ENCODE assay signal across 20 cellular contexts in genomic region chr10:62792261-62792660, GRCh38. TPM values are rescaled to one million over a fixed set of nuclear protein-coding genes. Genes with fewer than 3 reads are reported as not detected.
DNase-seq lines count a peak whose midpoint lies in the region; ATAC-seq, FAIRE-seq and TF ChIP-seq lines count a peak whose summit lies in the region.
"Had no signal": no experiment of that assay in that cellular context is flagged by ENCODE, and none has a peak within 500 bp of the region (broad histone marks: within the 10 kb centered on the region; RNA-seq: fewer than 3 reads in every experiment).

No MANE protein-coding gene starts in this region.

- in situ Hi-C loops in K562 (cut with MboI) = no loop called here

- no peak for TF ChIP-seq EP300 in K562 (IDR thresholded peaks at IDR 0.05; ENCODE audit: low read length)

- TF ChIP-seq RAD21 in K562 (CRISPR knock-in tag; conservative IDR thresholded peaks at IDR 0.05 in 1 of 2, IDR thresholded peaks at IDR 0.05 in 1 of 2) = no peak

- BruUV-seq in K562 (replicated peaks; lab: Mats Ljungman, UMichigan) = no TSS peak

- FAIRE-seq in K562 (lab: Jason Lieb, UNC) = no peak
- FAIRE-seq: A549, D721Med, G401.6, GM12891, GM18507 had no signal

- DNase-seq in left ventricle myocardium inferior (no peak), right atrium auricular region (ENCODE audit: low spot score) (no peak), K562 (ENCODE audit: extremely low read depth in 1 of 4, low spot score in 3 of 4) (no peak), NCI-H1436 treated with DMSO at 0.1 percent for 48 hours (lab: John Stamatoyannopoulos, UW) (no peak)
- DNase-seq: AML-193; Caco-2; Calu3; CD4-positive, alpha-beta T cell; CD8-positive, alpha-beta T cell; DMS79 treated with DMSO at 0.1 percent for 48 hours; GF-D8 had no signal

- intact Hi-C loops in left ventricle myocardium inferior (cut with micrococcal nuclease) (no loop called here), K562 (cut with micrococcal nuclease) (no loop called here)

- H2AFZ ChIP-seq in K562 (ENCODE audit: low read depth, low read length) = no peak overlapping the region

- no peaks in the 10 kb centered on the region for H3K9me1 ChIP-seq in K562 (ENCODE audit: control insufficient read depth, insufficient read depth, low read length)

- H4K20me1 ChIP-seq in K562 (replicated peaks; ENCODE audit: control insufficient read depth, insufficient read depth, low read length) = no peaks in the 10 kb centered on the region
- H4K20me1 ChIP-seq: BLaER1 treated with 17β-estradiol and CSF1 and Interleukin-3, amounts not matched to agents 10 nM and 100 nM had no signal

- WGBS in K562 (ENCODE audit: insufficient coverage, low coverage, missing lambda C conversion rate) = 0% methylated on average over 5 of the region's 5 CpGs

- no peaks in the 10 kb centered on the region for H3K79me2 ChIP-seq in K562 (ENCODE audit: control insufficient read depth, insufficient read depth, low read length)

- TF ChIP-seq POLR2A in K562 (conservative IDR thresholded peaks at IDR 0.05) = no peak

- H3K27me3 ChIP-seq in left ventricle myocardium inferior (ENCODE audit: low read depth) = no peaks in the 10 kb centered on the region
- H3K27me3 ChIP-seq in right atrium auricular region = no peaks in the 10 kb centered on the region
- peaks cover 10 to 32% of the 10 kb centered on the region in 2 experiments; a peak in 4 of 5 replicates for H3K27me3 ChIP-seq in K562 (ENCODE audit: control insufficient read depth in 2 of 2, insufficient read depth in 2 of 2, low read length in 2 of 2)
- H3K27me3 ChIP-seq: BLaER1 treated with 17β-estradiol and CSF1 and Interleukin-3, amounts not matched to agents 10 nM and 100 nM had no signal

- H3K9me3 ChIP-seq in left ventricle myocardium inferior (replicated peaks) (peaks cover 6% of the 10 kb centered on the region), right atrium auricular region (no peaks in the 10 kb centered on the region), HEK293 (ENCODE audit: control insufficient read depth, insufficient read depth, low read depth, low read length) (no peaks in the 10 kb centered on the region), K562 (replicated peaks; ENCODE audit: control insufficient read depth, insufficient read depth, low read depth, low read length) (no peaks in the 10 kb centered on the region)
- H3K9me3 ChIP-seq: A549, Caco-2 had no signal

- POLR2A ChIA-PET in HEK293 (lab: Yijun Ruan, JAX) = no interaction called here
- POLR2A ChIA-PET in K562 (lab: Yijun Ruan, JAX) = interaction anchor here (1.2 kb wide), 1 partner anchor 10 kb away, joined by 4 read pairs; no protein-coding TSS in a partner anchor

- no peak overlapping the region for H3K4me2 ChIP-seq in K562 (ENCODE audit: insufficient read depth, low read length)
- H3K4me2 ChIP-seq: A549; BLaER1 treated with 17β-estradiol and CSF1 and Interleukin-3, amounts not matched to agents 10 nM and 100 nM had no signal

- H3K36me3 ChIP-seq in left ventricle myocardium inferior (no peaks in the 10 kb centered on the region), right atrium auricular region (no peaks in the 10 kb centered on the region), HEK293 (ENCODE audit: control insufficient read depth in 2 of 2, insufficient read depth in 1 of 2, low read length in 2 of 2) (no peaks in the 10 kb centered on the region), K562 (ENCODE audit: control insufficient read depth, insufficient read depth, low read length) (no peaks in the 10 kb centered on the region)
- H3K36me3 ChIP-seq: BLaER1 treated with 17β-estradiol and CSF1 and Interleukin-3, amounts not matched to agents 10 nM and 100 nM had no signal

- no peak for ATAC-seq in K562
- ATAC-seq: A549; CD8-positive, alpha-beta T cell had no signal

- CTCF ChIA-PET in HEK293 (lab: Yijun Ruan, JAX) (no interaction called here), K562 (lab: Yijun Ruan, JAX; ENCODE audit: low intra/inter-chr PET ratio) (no interaction called here)

- no peak for TF ChIP-seq CTCF in left ventricle myocardium inferior (IDR thresholded peaks at IDR 0.05; ENCODE audit: borderline replicate concordance)
- TF ChIP-seq CTCF in right atrium auricular region (IDR thresholded peaks at IDR 0.05) = no peak
- no peak for TF ChIP-seq CTCF in HEK293 (tag by site-specific recombination; IDR thresholded peaks at IDR 0.05)
- no peak for TF ChIP-seq CTCF in K562 (IDR thresholded peaks at IDR 0.05 in 2 of 3, conservative IDR thresholded peaks at IDR 0.05 in 1 of 3; ENCODE audit: insufficient read depth in 2 of 3, low read depth in 1 of 3, low read length in 3 of 3)

- H3K4me3 ChIP-seq in left ventricle myocardium inferior = no peak overlapping the region
- H3K4me3 ChIP-seq in right atrium auricular region = no peak overlapping the region
- no peak overlapping the region for H3K4me3 ChIP-seq in HEK293 (ENCODE audit: low read depth, low read length)
- no peak overlapping the region for H3K4me3 ChIP-seq in K562
- H3K4me3 ChIP-seq: A549; BLaER1 treated with 17β-estradiol and CSF1 and Interleukin-3, amounts not matched to agents 10 nM and 100 nM had no signal

- H3K4me1 ChIP-seq in left ventricle myocardium inferior (peaks cover 15% of the 10 kb centered on the region), right atrium auricular region (peaks cover 0 to 18% of the 10 kb centered on the region in 2 donors), HEK293 (ENCODE audit: control insufficient read depth, insufficient read depth, low read length) (no peaks in the 10 kb centered on the region), K562 (replicated peaks in 1 of 2; ENCODE audit: control insufficient read depth in 2 of 2, insufficient read depth in 2 of 2, low read length in 2 of 2) (no peaks in the 10 kb centered on the region)
- H3K4me1 ChIP-seq: A549, Caco-2 had no signal

- H3K9ac ChIP-seq in K562 (ENCODE audit: insufficient read depth in 1 of 2, low read depth in 2 of 2, low read length in 2 of 2) = no peak overlapping the region
- H3K9ac ChIP-seq: BLaER1 treated with 17β-estradiol and CSF1 and Interleukin-3, amounts not matched to agents 10 nM and 100 nM had no signal

- H3K27ac ChIP-seq in left ventricle myocardium inferior (replicated peaks) (peak overlapping the region; percentile 5), right atrium auricular region (no peak overlapping the region), HEK293 (ENCODE audit: extremely low read depth, low read depth, low read length) (no peak overlapping the region), K562 (ENCODE audit: extremely low read depth, low read depth, low read length) (no peak overlapping the region)
- H3K27ac ChIP-seq: 22Rv1; A549; BLaER1 treated with 17β-estradiol and CSF1 and Interleukin-3, amounts not matched to agents 10 nM and 100 nM; C4-2B had no signal

RNA-seq across cellular contexts. Expression of gene ADO, which starts 12.3 kb away (rescaled TPM):
- total RNA-seq in left ventricle myocardium inferior (18.9 TPM), right atrium auricular region (10 to 100 TPM; 23.0 to 34.3 TPM), K562 (2014; rRNA removed) (19.5 and 23.8 TPM in 2 replicates), K562 (2014; rRNA removed; fragmentation: Illumina TruSeq; extraction: Trizol) (13.1 and 14.7 TPM in 2 replicates), K562 (2015; rRNA removed; fragmentation: Illumina TruSeq; extraction: Trizol) (18.1 and 19.5 TPM in 2 replicates), K562 (2021) (20.0 and 20.6 TPM in 2 replicates)
- 7.7 and 9.9 TPM in 2 replicates for total RNA-seq in K562 (2011; cell fraction: chromatin; rRNA removed; ENCODE audit: low replicate concordance)
- total RNA-seq in K562 (2011; cell fraction: nucleolus; rRNA removed) = 12.4 and 12.8 TPM in 2 replicates
- 13.9 and 17.6 TPM in 2 replicates for total RNA-seq in K562 (2011; cell fraction: nucleoplasm; rRNA removed)
- polyA plus RNA-seq in K562 (2011; rRNA removed) (14.4 and 16.8 TPM in 2 replicates), K562 (2014; fragmentation: Illumina TruSeq; extraction: Trizol) (14.1 and 16.1 TPM in 2 replicates), K562 (2014; fragmentation: Nextera tagmentation; extraction: Ambion mirVana) (1 to 10 TPM; 3.0 to 3.8 TPM), K562 (2014; rRNA removed) (15.3 and 15.6 TPM in 2 replicates)
- 9.7 and 16.6 TPM in 2 replicates for polyA plus RNA-seq in K562 (2011; cell fraction: cytosol; rRNA removed)
- polyA plus RNA-seq in K562 (2011; cell fraction: nucleus; rRNA removed) = 7.9 and 8.7 TPM in 2 replicates
- polyA plus RNA-seq in K562 (2012) = 12.4 and 15.8 TPM in 2 replicates
- 18.8 and 20.3 TPM in 2 replicates for polyA minus RNA-seq in K562 (2011; rRNA and poly(A)+ RNA removed)
- 13.3 and 13.8 TPM in 2 replicates for polyA minus RNA-seq in K562 (2011; cell fraction: cytosol; rRNA and poly(A)+ RNA removed)
- 12.3 and 17.2 TPM in 2 replicates for polyA minus RNA-seq in K562 (2011; cell fraction: nucleus; rRNA and poly(A)+ RNA removed)

RNA-seq across cellular contexts. Expression of gene EGR2, which starts 23.9 kb away (rescaled TPM):
- total RNA-seq in left ventricle myocardium inferior = 0.52 TPM
- total RNA-seq in right atrium auricular region = 1 to 10 TPM; 2.1 to 5.9 TPM
- total RNA-seq in K562 (2011; cell fraction: chromatin; rRNA removed; ENCODE audit: low replicate concordance) = 0.30 and 0.81 TPM in 2 replicates
- 0.79 and 0.83 TPM in 2 replicates for total RNA-seq in K562 (2011; cell fraction: nucleolus; rRNA removed)
- total RNA-seq in K562 (2011; cell fraction: nucleoplasm; rRNA removed) = 0.51 and 0.69 TPM in 2 replicates
- 0.24 TPM in 1 of 2 replicates, not detected in the other for total RNA-seq in K562 (2014; rRNA removed)
- total RNA-seq in K562 (2014; rRNA removed; fragmentation: Illumina TruSeq; extraction: Trizol) = 0.11 and 0.19 TPM in 2 replicates
- not detected in 2 replicates for total RNA-seq in K562 (2015; rRNA removed; fragmentation: Illumina TruSeq; extraction: Trizol)
- 0.18 and 0.83 TPM in 2 replicates for total RNA-seq in K562 (2021)
- polyA plus RNA-seq in K562 (2011; rRNA removed) = 0.08 and 0.09 TPM in 2 replicates
- polyA plus RNA-seq in K562 (2011; cell fraction: cytosol; rRNA removed) = 0.06 and 0.31 TPM in 2 replicates
- polyA plus RNA-seq in K562 (2011; cell fraction: nucleus; rRNA removed) = 0.37 and 1.4 TPM in 2 replicates
- polyA plus RNA-seq in K562 (2012) = 0.25 and 0.47 TPM in 2 replicates
- 0.11 and 0.12 TPM in 2 replicates for polyA plus RNA-seq in K562 (2014; fragmentation: Illumina TruSeq; extraction: Trizol)
- not detected for polyA plus RNA-seq in K562 (2014; fragmentation: Nextera tagmentation; extraction: Ambion mirVana)
- 0.03 and 0.15 TPM in 2 replicates for polyA plus RNA-seq in K562 (2014; rRNA removed)
- 0.09 and 0.70 TPM in 2 replicates for polyA minus RNA-seq in K562 (2011; rRNA and poly(A)+ RNA removed)
- not detected in 2 replicates for polyA minus RNA-seq in K562 (2011; cell fraction: cytosol; rRNA and poly(A)+ RNA removed)
- polyA minus RNA-seq in K562 (2011; cell fraction: nucleus; rRNA and poly(A)+ RNA removed) = 0.33 and 0.81 TPM in 2 replicates
